9 cellular contexts compared by ENCODE assay signal in the genomic region with DNA sequence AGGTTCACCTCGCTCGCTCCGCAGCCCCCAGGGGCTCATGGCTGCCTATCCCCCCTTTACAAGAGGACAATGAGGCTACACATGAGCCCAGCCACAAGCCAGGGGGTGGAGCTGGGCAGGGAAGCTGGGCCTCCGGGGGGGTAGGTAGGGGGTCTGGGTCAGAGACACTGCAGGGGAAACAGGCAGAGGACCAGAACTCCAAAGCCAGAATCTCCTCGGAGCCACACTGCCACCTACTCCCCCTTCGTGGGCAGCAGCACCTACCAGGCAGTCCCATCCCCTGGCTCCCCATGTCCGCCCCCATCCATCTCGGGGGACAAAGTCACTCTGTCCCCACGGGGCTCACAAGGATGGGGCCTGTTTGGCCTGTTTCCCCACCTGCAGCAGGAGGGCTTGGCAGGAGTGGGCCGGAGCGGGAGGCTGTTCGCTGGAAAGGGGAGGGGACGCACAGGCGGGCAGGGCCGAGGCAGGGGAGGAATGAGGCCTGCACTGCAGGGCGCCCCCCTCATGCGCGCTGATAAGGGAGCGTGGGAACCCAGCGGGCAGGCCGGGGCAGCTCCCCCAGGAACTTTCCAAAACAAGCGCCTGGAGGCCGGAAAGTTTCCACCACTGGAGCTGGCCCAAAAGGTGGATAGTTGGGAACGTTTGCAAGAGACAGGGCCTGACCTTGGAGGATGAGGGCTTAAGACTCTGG. TPM values are rescaled to one million over a fixed set of nuclear protein-coding genes. Genes with fewer than 3 reads are reported as not detected.
DNase-seq lines count a peak whose midpoint lies in the region; ATAC-seq, FAIRE-seq and TF ChIP-seq lines count a peak whose summit lies in the region.
"Had no signal": no experiment of that assay in that cellular context is flagged by ENCODE, and none has a peak within 500 bp of the region (broad histone marks: within the 10 kb centered on the region; RNA-seq: fewer than 3 reads in every experiment).

No MANE protein-coding gene starts in this region.

- peaks cover 0 to 4% (median 2%) of the 10 kb centered on the region in 5 donors for H3K9me3 Mint-ChIP-seq in CD8-positive, alpha-beta memory T cell

- TF ChIP-seq CTCF in RWPE1 (conservative IDR thresholded peaks at IDR 0.05; ENCODE audit: low read depth) (0 out of 2 replicates have a peak, but pooled peaks have one; percentile 9), fibroblast of pulmonary artery (IDR thresholded peaks at IDR 0.05; ENCODE audit: low read length, missing control alignments) (no peak), pancreas (IDR thresholded peaks at IDR 0.05) (no peak)

- peak overlapping the region in 4 of 7 donors; percentile 12 to 80 (median 59) for H3K4me3 Mint-ChIP-seq in CD8-positive, alpha-beta memory T cell

- peaks cover 26 to 63% (median 27%) of the 10 kb centered on the region in 3 donors for H3K4me1 Mint-ChIP-seq in CD8-positive, alpha-beta memory T cell

- POLR2A ChIA-PET in CD8-positive, alpha-beta memory T cell (lab: Charles Lee), result interaction anchor here (1.7 to 2.3 kb wide), 2 partner anchors 9 to 20 kb away, joined by 7 to 10 read pairs; partner anchors contain the start of gene SSBP4
- POLR2A ChIA-PET in RWPE1 (lab: Yijun Ruan, JAX; ENCODE audit: low non-redundant PET), result interaction anchor here (0.6 kb wide), 1 partner anchor 15 kb away, joined by 3 read pairs; no protein-coding TSS in a partner anchor

- H3K27ac Mint-ChIP-seq in CD8-positive, alpha-beta memory T cell, result peak overlapping the region in 6 of 8 donors; percentile 29 to 77 (median 61)

- H3K36me3 ChIP-seq in CD8-positive, alpha-beta memory T cell (ENCODE audit: insufficient read depth, low read length), result no peaks in the 10 kb centered on the region
- no peaks in the 10 kb centered on the region for H3K36me3 ChIP-seq in pancreas

- H3K4me3 ChIP-seq in CD8-positive, alpha-beta memory T cell (ENCODE audit: low read length), result no peak overlapping the region
- H3K4me3 ChIP-seq in fibroblast of pulmonary artery (replicated peaks; ENCODE audit: low read depth, low read length) (peak overlapping the region; percentile 69), pancreas (peak overlapping the region; percentile 20 to 57 (median 38))

- no peaks in the 10 kb centered on the region for H3K27me3 ChIP-seq in CD8-positive, alpha-beta memory T cell (ENCODE audit: insufficient read depth, low read length, poor library complexity, severe bottlenecking)
- H3K27me3 ChIP-seq in pancreas, result no peaks in the 10 kb centered on the region

- intact Hi-C loops in pancreas (cut with DNase I), result no loop called here

- peaks cover 25% of the 10 kb centered on the region for H3K4me1 ChIP-seq in CD8-positive, alpha-beta memory T cell (ENCODE audit: insufficient read depth, low read length)
- H3K4me1 ChIP-seq in pancreas, result peaks cover 0 to 11% (median 0%) of the 10 kb centered on the region in 3 donors

- ATAC-seq in pancreas (peak; percentile 22 to 46 (median 37)), HG03097 (IDR thresholded peaks at IDR 0.05; ENCODE audit: low FRiP score, unreplicated experiment) (no peak), GM19467 (IDR thresholded peaks at IDR 0.05; ENCODE audit: unreplicated experiment) (no peak)

- in situ Hi-C loops in ACHN (cut with HindIII; ENCODE audit: low pct_ligation_motif_present, low pct_unique_long_range_greater_than_20kb, low sequenced_read_pairs), result no loop called here

- H3K27me3 Mint-ChIP-seq in CD8-positive, alpha-beta memory T cell, result peaks cover 0 to 9% of the 10 kb centered on the region in 2 donors

- WGBS in pancreas, 2 donors, result 8 to 9% methylated on average over 20 to 24 of the region's 24 CpGs

- FAIRE-seq in pancreas (lab: Jason Lieb, UNC), result no peak
- FAIRE-seq: colon had no signal

- CTCF ChIA-PET in CD8-positive, alpha-beta memory T cell (lab: Charles Lee), result interaction anchor here (1.0 to 2.5 kb wide), 5 partner anchors 13 to 151 kb away, joined by 3 to 6 read pairs (median 3); partner anchors contain the start of genes REX1BD and SSBP4
- CTCF ChIA-PET in RWPE1 (lab: Yijun Ruan, JAX), result interaction anchor here (1.5 to 2.9 kb wide), 2 partner anchors 12 to 20 kb away, joined by 3 to 16 read pairs; no protein-coding TSS in a partner anchor

- peak overlapping the region; percentile 67 for H3K27ac ChIP-seq in CD8-positive, alpha-beta memory T cell (ENCODE audit: low read depth, low read length)
- peak overlapping the region; percentile 94 for H3K27ac ChIP-seq in RWPE1
- peak overlapping the region; percentile 70 to 83 (median 78) for H3K27ac ChIP-seq in pancreas

- peak in 1 of 5 donors; percentile 36 for DNase-seq in CD8-positive, alpha-beta memory T cell
- DNase-seq in RWPE1 (ENCODE audit: low spot score) (no peak), fibroblast of pulmonary artery (ENCODE audit: low read depth) (peak; percentile 81), pancreas (peak in 5 of 6 donors; percentile 53 to 89 (median 69)), dedifferentiated amniotic fluid mesenchymal stem cell (ENCODE audit: extremely low spot score) (no peak), ACHN (no peak)

- H3K9me3 ChIP-seq in CD8-positive, alpha-beta memory T cell (ENCODE audit: low read length), result no peaks in the 10 kb centered on the region
- no peaks in the 10 kb centered on the region for H3K9me3 ChIP-seq in pancreas

- peaks cover 2 to 22% (median 4%) of the 10 kb centered on the region in 3 donors for H3K36me3 Mint-ChIP-seq in CD8-positive, alpha-beta memory T cell

RNA-seq across cellular contexts. Expression of gene ISYNA1, which starts 0.5 kb away (rescaled TPM):
- total RNA-seq in CD8-positive, alpha-beta memory T cell, result 10 to 100 TPM; 18.2 to 20.3 TPM
- polyA plus RNA-seq in CD8-positive, alpha-beta memory T cell, result 33.2 TPM
- 10 to 100 TPM; 26.1 to 58.4 (median 44.7) TPM for total RNA-seq in pancreas
- polyA plus RNA-seq in pancreas, result 100 to 1,000 TPM; 187 to 309 TPM

RNA-seq across cellular contexts. Expression of gene SSBP4, which starts 19.3 kb away (rescaled TPM):
- 100 to 1,000 TPM; 111 to 131 TPM for total RNA-seq in CD8-positive, alpha-beta memory T cell
- polyA plus RNA-seq in CD8-positive, alpha-beta memory T cell, result 108 TPM
- 10 to 100 TPM; 20.5 to 33.8 (median 23.7) TPM for total RNA-seq in pancreas
- 100 to 1,000 TPM in 1 of 2 donors, 10 to 100 TPM in 1; 77.5 to 116 TPM for polyA plus RNA-seq in pancreas

RNA-seq across cellular contexts. Expression of gene LRRC25, which starts 41.1 kb away (rescaled TPM):
- total RNA-seq in CD8-positive, alpha-beta memory T cell, result under 1 TPM; 0.26 to 0.31 TPM
- polyA plus RNA-seq in CD8-positive, alpha-beta memory T cell, result not detected
- 1 to 10 TPM in 3 of 6 donors, under 1 TPM in 3; 0.14 to 6.1 (median 1.2) TPM for total RNA-seq in pancreas
- polyA plus RNA-seq in pancreas, result 1 to 10 TPM in 1 of 2 donors, under 1 TPM in 1; 0.85 to 1.0 TPM

RNA-seq across cellular contexts. Expression of gene GDF15, which starts 52.5 kb away (rescaled TPM):
- under 1 TPM; 0.28 to 0.29 TPM for total RNA-seq in CD8-positive, alpha-beta memory T cell
- not detected for polyA plus RNA-seq in CD8-positive, alpha-beta memory T cell
- total RNA-seq in pancreas, result 100 to 1,000 TPM in 2 of 6 donors, 10 to 100 TPM in 4; 33.3 to 277 (median 43.5) TPM
- polyA plus RNA-seq in pancreas, result 10 to 100 TPM; 28.1 to 57.7 TPM

Comparison
In these comparisons a context has a peak if more than half of its experiments do, and no peak if none do; other contexts are left out.
1. DNase-seq: peak in fibroblast of pulmonary artery (single experiment) and pancreas (5 of 6); none in RWPE1 (single experiment), dedifferentiated amniotic fluid mesenchymal stem cell (single experiment) and ACHN (single experiment).
2. ATAC-seq: peak in pancreas (4 of 4); none in HG03097 (single experiment) and GM19467 (single experiment).
3. Peak in every context shown above with its lines, with median percentiles within 50 percentile points of each other: H3K27ac ChIP-seq.